In genomic region chr18:34921811-34922385, GRCh38 we compare ENCODE assay signal across 32 cellular contexts.
"Had no signal": no experiment of that assay in that cellular context is flagged by ENCODE, and none has a peak within 500 bp of the region (broad histone marks: within the 10 kb centered on the region; RNA-seq: fewer than 3 reads in every experiment).

No MANE protein-coding gene starts in this region.

- H3K9me3 ChIP-seq: ascending aorta, Peyer's patch, SJSA1, SK-N-SH had no signal

- DNase-seq: activated CD4-positive, alpha-beta T cell treated with anti-CD3 and anti-CD28 coated beads, Interleukin-2, amount 10 ng/mL, durations not matched to agents 24 days and 14 days; activated CD4-positive, alpha-beta T cell treated with anti-CD3 and anti-CD28 coated beads, Interleukin-2, amount 50 U/mL, for 4 hours; activated CD8-positive, alpha-beta T cell treated with anti-CD3 and anti-CD28 coated beads for 36 hours; activated effector memory CD4-positive, alpha-beta T cell treated with anti-CD3 and anti-CD28 coated beads, Interleukin-2, amount 50 U/mL, for 16 hours; activated naive CD4-positive, alpha-beta T cell; activated naive CD4-positive, alpha-beta T cell treated with anti-CD3 and anti-CD28 coated beads, Interleukin-2, amount 50 U/mL, for 16 hours; activated naive CD8-positive, alpha-beta T cell treated with anti-CD3 and anti-CD28 coated beads for 36 hours; activated T-cell treated with anti-CD3 and anti-CD28 coated beads, Interleukin-2, amount 50 U/mL, for 1 hour; activated T-cell treated with anti-CD3 and anti-CD28 coated beads, Interleukin-2, amount 50 U/mL, for 72 hours; amygdala; central memory CD4-positive, alpha-beta T cell; Kasumi-1; KG1; MM.1S; MV-4-11; NCI-H1092; NCI-H1436 treated with DMSO at 0.1 percent for 48 hours; NCI-H2029; NCI-H510A treated with DMSO at 0.1 percent for 48 hours; NCI-H526 treated with DMSO at 0.1 percent for 48 hours; NK-92 treated with Interleukin-12 subunit alpha and Interleukin-12 subunit beta, amount 100 ng/mL, for 24 hours; PC-3; Peyer's patch; RPMI8226; SHP77 treated with DMSO at 0.1 percent for 48 hours; SK-N-SH had no signal

- H3K4me3 Mint-ChIP-seq: activated CD4-positive, alpha-beta T cell treated with anti-CD3 and anti-CD28 coated beads, Interleukin-2, amount 10 ng/mL, durations not matched to agents 24 days and 14 days; activated CD8-positive, alpha-beta T cell treated with anti-CD3 and anti-CD28 coated beads for 36 hours; activated naive CD8-positive, alpha-beta T cell treated with anti-CD3 and anti-CD28 coated beads for 36 hours; activated T-cell treated with anti-CD3 and anti-CD28 coated beads, Interleukin-2, amount 50 U/mL, for 72 hours; activated T-helper 17 cell treated with anti-CD3 and anti-CD28 coated beads, Interleukin-2, amount 50 U/mL, for 72 hours; brain; T-helper 1 cell treated with Interleukin-12 subunit alpha and Interleukin-12 subunit beta and Interleukin-4 antibody, amounts not matched to agents 30 μg/mL and 1 μg/mL, for 36 hours; T-helper 2 cell treated with Interferon-gamma antibody and Interleukin-4, amounts not matched to agents 5 μg/mL and 100 μg/mL, for 36 hours had no signal

- H3K9ac ChIP-seq: SK-N-SH had no signal

- H3K27me3 Mint-ChIP-seq: brain had no signal

- H3K27ac Mint-ChIP-seq: activated CD4-positive, alpha-beta T cell treated with anti-CD3 and anti-CD28 coated beads, Interleukin-2, amount 10 ng/mL, durations not matched to agents 24 days and 14 days; activated CD8-positive, alpha-beta T cell treated with anti-CD3 and anti-CD28 coated beads for 36 hours; activated naive CD8-positive, alpha-beta T cell treated with anti-CD3 and anti-CD28 coated beads for 36 hours; activated T-cell treated with anti-CD3 and anti-CD28 coated beads, Interleukin-2, amount 50 U/mL, for 72 hours; activated T-helper 17 cell treated with anti-CD3 and anti-CD28 coated beads, Interleukin-2, amount 50 U/mL, for 72 hours; brain; T-helper 1 cell treated with Interleukin-12 subunit alpha and Interleukin-12 subunit beta and Interleukin-4 antibody, amounts not matched to agents 30 μg/mL and 1 μg/mL, for 36 hours; T-helper 2 cell treated with Interferon-gamma antibody and Interleukin-4, amounts not matched to agents 5 μg/mL and 100 μg/mL, for 36 hours had no signal

- H3K4me2 ChIP-seq: SK-N-SH had no signal

- ATAC-seq: activated CD8-positive, alpha-beta T cell treated with anti-CD3 and anti-CD28 coated beads for 36 hours; activated T-cell treated with anti-CD3 and anti-CD28 coated beads, Interleukin-2, amount 50 U/mL, for 72 hours; activated T-helper 17 cell treated with anti-CD3 and anti-CD28 coated beads, Interleukin-2, amount 50 U/mL, for 72 hours; PC-3 had no signal

- H3K27ac ChIP-seq: ascending aorta, Peyer's patch, SJSA1 had no signal

- H3K36me3 ChIP-seq: ascending aorta, Peyer's patch, SJSA1 had no signal

- H3K27me3 ChIP-seq: ascending aorta, Peyer's patch, SJSA1 had no signal

- H3K4me1 Mint-ChIP-seq: activated CD4-positive, alpha-beta T cell treated with anti-CD3 and anti-CD28 coated beads, Interleukin-2, amount 10 ng/mL, durations not matched to agents 24 days and 14 days; activated naive CD8-positive, alpha-beta T cell treated with anti-CD3 and anti-CD28 coated beads for 36 hours; activated T-helper 17 cell treated with anti-CD3 and anti-CD28 coated beads, Interleukin-2, amount 50 U/mL, for 72 hours; brain had no signal

- H3K4me1 ChIP-seq: ascending aorta, Peyer's patch, SJSA1 had no signal

- H3K9me3 Mint-ChIP-seq: activated CD4-positive, alpha-beta T cell treated with anti-CD3 and anti-CD28 coated beads, Interleukin-2, amount 10 ng/mL, durations not matched to agents 24 days and 14 days; activated CD8-positive, alpha-beta T cell treated with anti-CD3 and anti-CD28 coated beads for 36 hours; activated naive CD8-positive, alpha-beta T cell treated with anti-CD3 and anti-CD28 coated beads for 36 hours; activated T-cell treated with anti-CD3 and anti-CD28 coated beads, Interleukin-2, amount 50 U/mL, for 72 hours; T-helper 1 cell treated with Interleukin-12 subunit alpha and Interleukin-12 subunit beta and Interleukin-4 antibody, amounts not matched to agents 30 μg/mL and 1 μg/mL, for 36 hours; T-helper 2 cell treated with Interferon-gamma antibody and Interleukin-4, amounts not matched to agents 5 μg/mL and 100 μg/mL, for 36 hours had no signal

- H3K4me3 ChIP-seq: ascending aorta, Peyer's patch, SJSA1 had no signal

- H3K36me3 Mint-ChIP-seq: activated naive CD8-positive, alpha-beta T cell treated with anti-CD3 and anti-CD28 coated beads for 36 hours; brain had no signal
